ENCODE assay signal across 14 cellular contexts in the genomic region with DNA sequence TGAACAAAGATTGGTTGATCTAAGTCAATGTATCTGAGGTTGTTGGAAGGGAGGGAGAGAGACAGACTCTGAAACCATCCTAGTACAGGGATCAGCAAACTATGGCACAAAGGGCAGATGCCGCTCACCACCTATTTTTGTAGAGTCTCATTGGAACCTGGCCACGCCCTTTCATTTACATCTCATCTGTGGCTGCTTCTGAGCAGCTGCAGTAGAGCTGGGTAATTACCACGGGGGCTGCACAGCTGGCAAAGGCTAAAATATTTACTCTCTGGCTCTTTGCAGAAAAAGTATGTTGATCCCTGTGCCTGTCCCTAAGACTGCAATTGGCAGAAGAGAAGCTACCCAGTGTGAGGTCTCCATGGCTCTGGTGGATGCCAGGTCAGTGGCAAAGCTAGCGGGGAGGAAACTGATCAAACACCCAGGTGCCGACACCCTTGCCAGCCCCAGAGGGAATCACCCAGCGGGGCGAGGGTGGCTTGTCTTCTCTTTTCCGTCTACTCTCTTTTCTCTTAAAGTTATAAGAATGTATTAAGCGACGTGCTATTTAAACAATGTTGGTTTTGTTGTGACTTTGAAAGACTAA. TPM values are rescaled to one million over a fixed set of nuclear protein-coding genes. Genes with fewer than 3 reads are reported as not detected.
DNase-seq lines count a peak whose midpoint lies in the region; ATAC-seq and TF ChIP-seq lines count a peak whose summit lies in the region.
"Had no signal": no experiment of that assay in that cellular context is flagged by ENCODE, and none has a peak within 500 bp of the region (broad histone marks: within the 10 kb centered on the region; RNA-seq: fewer than 3 reads in every experiment).

No MANE protein-coding gene starts in this region.

- no peak for TF ChIP-seq RAD21 in IMR-90 (IDR thresholded peaks at IDR 0.05; ENCODE audit: low read length)

- H3K27ac Mint-ChIP-seq in CD4-positive, alpha-beta T cell: peak overlapping the region; percentile 83
- H3K27ac Mint-ChIP-seq in activated naive CD8-positive, alpha-beta T cell treated with anti-CD3 and anti-CD28 coated beads for 36 hours: peak overlapping the region; percentile 19

- H3K9me2 ChIP-seq in PC-3 (replicated peaks; ENCODE audit: low read length): no peaks in the 10 kb centered on the region

- peak overlapping the region; percentile 43; the same call in 1 of the 2 replicates for H3K23ac ChIP-seq in IMR-90 (ENCODE audit: low read depth, low read length)

- no peak overlapping the region for H2BK120ac ChIP-seq in IMR-90 (ENCODE audit: low read depth, low read length)

- H3K9me3 ChIP-seq in CD4-positive, alpha-beta T cell (ENCODE audit: control insufficient read depth, low read length): no peaks in the 10 kb centered on the region
- H3K9me3 ChIP-seq in IMR-90 (ENCODE audit: control insufficient read depth, insufficient read depth, low read length) (no peaks in the 10 kb centered on the region), neutrophil (no peaks in the 10 kb centered on the region), PC-3 (ENCODE audit: low read length) (no peaks in the 10 kb centered on the region)
- H3K9me3 ChIP-seq: thoracic aorta had no signal

- H3K4me2 ChIP-seq in IMR-90 (ENCODE audit: low read depth, low read length): no peak overlapping the region
- H3K4me2 ChIP-seq in PC-3 (ENCODE audit: low read length): no peak overlapping the region

- BruUV-seq in IMR-90 (replicated peaks; lab: Mats Ljungman, UMichigan) (no TSS peak), PC-3 (replicated peaks; lab: Mats Ljungman, UMichigan) (no TSS peak)

- H3K4me3 ChIP-seq in IMR-90 (ENCODE audit: insufficient read depth, low read depth, low read length) (no peak overlapping the region), neutrophil (ENCODE audit: low read depth in 1 of 2, low read length in 1 of 2) (peak overlapping the region; percentile 57 to 59), PC-3 (ENCODE audit: low read length) (no peak overlapping the region)
- H3K4me3 ChIP-seq: thoracic aorta had no signal

- no peaks in the 10 kb centered on the region for H3K27me3 Mint-ChIP-seq in CD4-positive, alpha-beta T cell
- peaks cover 5% of the 10 kb centered on the region for H3K27me3 Mint-ChIP-seq in activated naive CD8-positive, alpha-beta T cell treated with anti-CD3 and anti-CD28 coated beads for 36 hours

- H2AK5ac ChIP-seq in IMR-90 (ENCODE audit: low read depth, low read length): no peak overlapping the region

- H4K5ac ChIP-seq in IMR-90 (ENCODE audit: low read depth, low read length): no peak overlapping the region

- H3K18ac ChIP-seq in IMR-90 (ENCODE audit: low read depth, low read length): no peak overlapping the region

- H3K4me3 Mint-ChIP-seq in CD4-positive, alpha-beta T cell: peak overlapping the region; percentile 31
- H3K4me3 Mint-ChIP-seq in activated naive CD8-positive, alpha-beta T cell treated with anti-CD3 and anti-CD28 coated beads for 36 hours: no peak overlapping the region

- peaks cover 50% of the 10 kb centered on the region for H3K4me1 Mint-ChIP-seq in CD4-positive, alpha-beta T cell (ENCODE audit: low read depth)
- peaks cover 33% of the 10 kb centered on the region for H3K4me1 Mint-ChIP-seq in activated naive CD8-positive, alpha-beta T cell treated with anti-CD3 and anti-CD28 coated beads for 36 hours

- H3K9ac ChIP-seq in IMR-90 (ENCODE audit: low read depth, low read length) (no peak overlapping the region), PC-3 (ENCODE audit: low read length) (no peak overlapping the region)
- H3K9ac ChIP-seq: parathyroid adenoma had no signal

- POLR2A ChIA-PET in CD4-positive, alpha-beta T cell (lab: Charles Lee): interaction anchor here (0.7 to 2.3 kb wide), 2 partner anchors 27 to 36 kb away, joined by 3 to 7 read pairs; a partner anchor contains a TSS
- POLR2A ChIA-PET in IMR-90 (lab: Charles Lee; ENCODE audit: unreplicated experiment) (no interaction called here), PC-3 (lab: Charles Lee; ENCODE audit: unreplicated experiment) (no interaction called here)

- no peak for TF ChIP-seq POLR2A in IMR-90 (IDR thresholded peaks at IDR 0.05; ENCODE audit: low read depth, low read length)

- no peaks in the 10 kb centered on the region for H3K27me3 ChIP-seq in CD4-positive, alpha-beta T cell (ENCODE audit: control insufficient read depth, insufficient read depth, low read length)
- H3K27me3 ChIP-seq in IMR-90 (ENCODE audit: control insufficient read depth, insufficient read depth, low read length): no peaks in the 10 kb centered on the region
- H3K27me3 ChIP-seq in neutrophil: no peaks in the 10 kb centered on the region
- H3K27me3 ChIP-seq in PC-3 (ENCODE audit: low read length): no peaks in the 10 kb centered on the region

- H2BK20ac ChIP-seq in IMR-90 (ENCODE audit: low read depth, low read length): no peak overlapping the region

- H4K91ac ChIP-seq in IMR-90 (ENCODE audit: insufficient read depth, low read depth, low read length): no peak overlapping the region

- WGBS in IMR-90 (ENCODE audit: extremely low coverage in 2 of 2, insufficient read length in 1 of 2), 2 experiments: 67% methylated on average over 4 of the region's 10 CpGs; no CpG with 5 or more reads in 1 of the 2 experiments

- peaks cover 25% of the 10 kb centered on the region for H3K79me2 ChIP-seq in PC-3 (ENCODE audit: low read length)
- H3K79me2 ChIP-seq: parathyroid adenoma had no signal

- DNase-seq in CD4-positive, alpha-beta T cell: no peak
- no peak for DNase-seq in IMR-90
- no peak for DNase-seq in activated naive CD8-positive, alpha-beta T cell treated with anti-CD3 and anti-CD28 coated beads for 36 hours
- no peak for DNase-seq in PC-3
- no peak for DNase-seq in mucosa of gallbladder (ENCODE audit: low spot score)
- DNase-seq in H4 (ENCODE audit: low spot score): no peak
- DNase-seq: cerebellar nuclear complex, DMS53, left colon, NCI-H1105 had no signal

- H2AK9ac ChIP-seq in IMR-90 (replicated peaks; ENCODE audit: low read depth, low read length, poor library complexity): peak overlapping the region; percentile 59

- H3K27ac ChIP-seq in CD4-positive, alpha-beta T cell (ENCODE audit: low read depth, low read length): peak overlapping the region; percentile 35
- H3K27ac ChIP-seq in IMR-90 (ENCODE audit: insufficient read depth, low read length) (no peak overlapping the region), neutrophil (peak overlapping the region; percentile 93), PC-3 (ENCODE audit: low read length) (no peak overlapping the region)
- H3K27ac ChIP-seq: parathyroid adenoma had no signal

- no peak overlapping the region for H4K8ac ChIP-seq in IMR-90 (ENCODE audit: low read depth in 2 of 2, low read length in 2 of 2)

- H3K36me3 Mint-ChIP-seq in CD4-positive, alpha-beta T cell (ENCODE audit: low read depth): no peaks in the 10 kb centered on the region
- no peaks in the 10 kb centered on the region for H3K36me3 Mint-ChIP-seq in activated naive CD8-positive, alpha-beta T cell treated with anti-CD3 and anti-CD28 coated beads for 36 hours

- no peak for ATAC-seq in CD4-positive, alpha-beta T cell (ENCODE audit: poor library complexity)
- no peak for ATAC-seq in IMR-90 (ENCODE audit: low read depth)
- ATAC-seq in PC-3: no peak
- ATAC-seq: left colon had no signal

- peaks cover 39 to 98% of the 10 kb centered on the region in 2 experiments for H3K79me1 ChIP-seq in IMR-90 (ENCODE audit: low read depth in 1 of 2, low read length in 2 of 2)

- no peak overlapping the region for H3K4ac ChIP-seq in IMR-90 (ENCODE audit: low read depth, low read length)

- peaks cover 31% of the 10 kb centered on the region for H3K4me1 ChIP-seq in IMR-90 (ENCODE audit: control insufficient read depth, insufficient read depth, low read length)
- H3K4me1 ChIP-seq in neutrophil (ENCODE audit: control insufficient read depth in 1 of 2, insufficient read depth in 1 of 2, low read depth in 1 of 2, low read length in 1 of 2): peaks cover 100% of the 10 kb centered on the region in 2 experiments
- H3K4me1 ChIP-seq in PC-3 (ENCODE audit: insufficient read depth, low read length): peaks cover 25% of the 10 kb centered on the region
- H3K4me1 ChIP-seq: parathyroid adenoma had no signal

- CTCF ChIA-PET in CD4-positive, alpha-beta T cell (lab: Charles Lee): no interaction called here
- CTCF ChIA-PET in IMR-90 (lab: Yijun Ruan, JAX) (no interaction called here), PC-3 (lab: Charles Lee) (no interaction called here)

- no peak overlapping the region for H2BK15ac ChIP-seq in IMR-90 (ENCODE audit: low read depth, low read length)

- dilution Hi-C loops in IMR-90 (cut with HindIII; ENCODE audit: low sequenced_read_pairs, unreplicated experiment): no loop called here

- no peak for TF ChIP-seq CTCF in CD4-positive, alpha-beta T cell (IDR thresholded peaks at IDR 0.05)
- TF ChIP-seq CTCF in IMR-90 (conservative IDR thresholded peaks at IDR 0.05; ENCODE audit: low read depth, low read length) (no peak), neutrophil (IDR thresholded peaks at IDR 0.05) (no peak), PC-3 (conservative IDR thresholded peaks at IDR 0.05; ENCODE audit: low read depth, low read length) (no peak)

- H2AFZ ChIP-seq in IMR-90 (replicated peaks; ENCODE audit: low read length, poor library complexity) (no peak overlapping the region), PC-3 (ENCODE audit: low read length) (no peak overlapping the region)
- H2AFZ ChIP-seq: parathyroid adenoma had no signal

- H3K9me3 Mint-ChIP-seq in CD4-positive, alpha-beta T cell: no peaks in the 10 kb centered on the region
- no peaks in the 10 kb centered on the region for H3K9me3 Mint-ChIP-seq in activated naive CD8-positive, alpha-beta T cell treated with anti-CD3 and anti-CD28 coated beads for 36 hours
- H3K9me3 Mint-ChIP-seq: activated T-helper 2 cell treated with anti-CD3 and anti-CD28 coated beads, Interferon-gamma antibody, Interleukin-2, Interleukin-4, amounts not matched to agents 10 μg/mL and 5 μg/mL and 100 μg/mL, durations not matched to agents 14 hours and 24 hours and 36 hours had no signal

- H4K20me1 ChIP-seq in IMR-90 (ENCODE audit: insufficient read depth, low read length): peaks cover 85% of the 10 kb centered on the region
- 0 out of 2 replicates have a peak, but pooled peaks cover 6% of the 10 kb centered on the region for H4K20me1 ChIP-seq in PC-3 (ENCODE audit: low read length)

- H2BK5ac ChIP-seq in IMR-90 (ENCODE audit: low read depth, low read length, poor library complexity, severe bottlenecking): no peak overlapping the region

- H3K36me3 ChIP-seq in IMR-90 (ENCODE audit: control insufficient read depth, insufficient read depth, low read length) (peaks cover 20% of the 10 kb centered on the region; the same call in 1 of the 2 replicates), neutrophil (peaks cover 9% of the 10 kb centered on the region), PC-3 (ENCODE audit: low read depth, low read length) (no peaks in the 10 kb centered on the region)

- H3K56ac ChIP-seq in IMR-90 (ENCODE audit: extremely low read depth, insufficient read depth, low read length): no peak overlapping the region

- in situ Hi-C loops in IMR-90 (cut with MboI; ENCODE audit: low sequenced_read_pairs): no loop called here

- intact Hi-C loops in CD4-positive, alpha-beta T cell (cut with DNase I, micrococcal nuclease): loop anchor here in 1 of 2 experiments (5.0 kb wide), 1 partner anchor 33 kb away; no protein-coding TSS in a partner anchor
- intact Hi-C loops in IMR-90 (cut with micrococcal nuclease): no loop called here
- intact Hi-C loops in PC-3 (cut with micrococcal nuclease): no loop called here

- H3K9me1 ChIP-seq in IMR-90 (ENCODE audit: insufficient read depth, low read length): peaks cover 39% of the 10 kb centered on the region

- no peaks in the 10 kb centered on the region for H3F3A ChIP-seq in PC-3 (ENCODE audit: low read length, unreplicated experiment)

- 0 out of 2 replicates have a peak overlapping the region, but pooled peaks have one; percentile 28 for H3K14ac ChIP-seq in IMR-90 (replicated peaks; ENCODE audit: low read depth, low read length)

RNA-seq across cellular contexts. Expression of a gene that starts 14.0 kb away (rescaled TPM):
- 1 to 10 TPM; 2.6 to 2.7 TPM for total RNA-seq in CD4-positive, alpha-beta T cell
- total RNA-seq in IMR-90 (2012; rRNA removed) (0.56 and 0.72 TPM in 2 replicates), PC-3 (2014; rRNA removed) (1.8 and 2.4 TPM in 2 replicates), mucosa of gallbladder (5.2 TPM)
- polyA plus RNA-seq in IMR-90 (2012; rRNA removed): 0.11 and 0.31 TPM in 2 replicates
- polyA plus RNA-seq in IMR-90 (2012; cell fraction: cytosol; rRNA removed): 0.09 and 0.15 TPM in 2 replicates
- 1.1 and 1.2 TPM in 2 replicates for polyA plus RNA-seq in IMR-90 (2012; cell fraction: nucleus; rRNA removed; ENCODE audit: low replicate concordance)
- total RNA-seq in activated naive CD8-positive, alpha-beta T cell treated with anti-CD3 and anti-CD28 coated beads for 36 hours: under 1 TPM in 1 of 2 experiments, not detected in 1; 0.19 TPM
- total RNA-seq in H4 (2014; rRNA removed; shearing (Covaris generic)): not detected in 2 replicates
- total RNA-seq: activated T-helper 2 cell treated with anti-CD3 and anti-CD28 coated beads, Interferon-gamma antibody, Interleukin-2, Interleukin-4, amounts not matched to agents 10 μg/mL and 5 μg/mL and 100 μg/mL, durations not matched to agents 14 hours and 24 hours and 36 hours had no signal

RNA-seq across cellular contexts. Expression of a gene that starts 36.2 kb away (rescaled TPM):
- total RNA-seq in CD4-positive, alpha-beta T cell: 1 to 10 TPM; 6.2 to 7.0 TPM
- total RNA-seq in IMR-90 (2012; rRNA removed) (43.9 and 48.6 TPM in 2 replicates), PC-3 (2014; rRNA removed) (60.1 and 62.5 TPM in 2 replicates), mucosa of gallbladder (377 TPM)
- polyA plus RNA-seq in IMR-90 (2012; rRNA removed): 352 and 416 TPM in 2 replicates
- polyA plus RNA-seq in IMR-90 (2012; cell fraction: cytosol; rRNA removed): 411 and 495 TPM in 2 replicates
- 193 and 240 TPM in 2 replicates for polyA plus RNA-seq in IMR-90 (2012; cell fraction: nucleus; rRNA removed; ENCODE audit: low replicate concordance)
- 1 to 10 TPM; 1.2 to 1.3 TPM for total RNA-seq in activated naive CD8-positive, alpha-beta T cell treated with anti-CD3 and anti-CD28 coated beads for 36 hours
- total RNA-seq in H4 (2014; rRNA removed; shearing (Covaris generic)): 59.0 and 73.3 TPM in 2 replicates

RNA-seq across cellular contexts. Expression of a gene that starts 48.4 kb away (rescaled TPM):
- 100 to 1,000 TPM; 489 to 494 TPM for total RNA-seq in CD4-positive, alpha-beta T cell
- total RNA-seq in IMR-90 (2012; rRNA removed) (28.3 and 30.6 TPM in 2 replicates), PC-3 (2014; rRNA removed) (37.5 and 41.8 TPM in 2 replicates), mucosa of gallbladder (41.8 TPM)
- 38.3 and 39.7 TPM in 2 replicates for polyA plus RNA-seq in IMR-90 (2012; rRNA removed)
- 21.7 and 22.5 TPM in 2 replicates for polyA plus RNA-seq in IMR-90 (2012; cell fraction: cytosol; rRNA removed)
- 135 and 196 TPM in 2 replicates for polyA plus RNA-seq in IMR-90 (2012; cell fraction: nucleus; rRNA removed; ENCODE audit: low replicate concordance)
- total RNA-seq in activated naive CD8-positive, alpha-beta T cell treated with anti-CD3 and anti-CD28 coated beads for 36 hours: 100 to 1,000 TPM; 126 to 128 TPM
- 14.3 and 20.4 TPM in 2 replicates for total RNA-seq in H4 (2014; rRNA removed; shearing (Covaris generic))

Comparison
In these comparisons a context has a peak if more than half of its experiments do, and no peak if none do; other contexts are left out.
1. H3K27ac ChIP-seq: peak in CD4-positive, alpha-beta T cell (single experiment) and neutrophil (single experiment); none in IMR-90 (single experiment) and PC-3 (single experiment).
2. H3K4me3 ChIP-seq: peak in neutrophil (2 of 2); none in IMR-90 (single experiment) and PC-3 (single experiment).